30 cellular contexts compared by ENCODE assay signal in genomic region chr4:108674356-108674977, GRCh38.
"Had no signal": no experiment of that assay in that cellular context is flagged by ENCODE, and none has a peak within 500 bp of the region (broad histone marks: within the 10 kb centered on the region; RNA-seq: fewer than 3 reads in every experiment).

No MANE protein-coding gene starts in this region.

- H3K9me3 ChIP-seq: ovary, psoas muscle, spleen, stomach, thoracic aorta, thyroid gland, tibial nerve, upper lobe of left lung, vagina had no signal

- H3K4me1 Mint-ChIP-seq: neural progenitor cell; stimulated activated naive B cell treated with anti-CD40 and anti-IgM and Interleukin-4, amounts not matched to agents 10 μg/mL and 1 μg/mL and 100 μg/mL, for 72 hours had no signal

- FAIRE-seq: urothelium cell line had no signal

- H3K9me3 Mint-ChIP-seq: naive thymus-derived CD8-positive, alpha-beta T cell; natural killer cell treated with Interleukin-12 subunit alpha and Interleukin-12 subunit beta and Interleukin-15 and Interleukin-18, amount 100 ng/mL, for 72 hours; neural progenitor cell; stimulated activated naive B cell treated with anti-CD40 and anti-IgM and Interleukin-4, amounts not matched to agents 10 μg/mL and 1 μg/mL and 100 μg/mL, for 72 hours; stimulated activated naive CD8-positive, alpha-beta T cell treated with anti-CD3 and anti-CD28 coated beads, Interleukin-15, Interleukin-2, amounts not matched to agents 100 ng/mL and 50 ng/mL, for 24 hours had no signal

- H3K27me3 Mint-ChIP-seq: naive thymus-derived CD8-positive, alpha-beta T cell; natural killer cell treated with Interleukin-12 subunit alpha and Interleukin-12 subunit beta and Interleukin-15 and Interleukin-18, amount 100 ng/mL, for 72 hours; progenitor cell of endocrine pancreas; stimulated activated naive B cell treated with anti-CD40 and anti-IgM and Interleukin-4, amounts not matched to agents 10 μg/mL and 1 μg/mL and 100 μg/mL, for 72 hours; stimulated activated naive CD8-positive, alpha-beta T cell treated with anti-CD3 and anti-CD28 coated beads, Interleukin-15, Interleukin-2, amounts not matched to agents 100 ng/mL and 50 ng/mL, for 24 hours had no signal

- H3K4me3 ChIP-seq: neural progenitor cell, ovary, psoas muscle, skin epidermis, smooth muscle cell, spleen, stomach, thoracic aorta, thyroid gland, tibial nerve, upper lobe of left lung, vagina had no signal

- H3K36me3 ChIP-seq: neural progenitor cell, ovary, thyroid gland, vagina had no signal

- H3K27me3 ChIP-seq: neural progenitor cell, ovary, spleen, stomach, thyroid gland, tibial nerve, upper lobe of left lung, vagina had no signal

- H2AFZ ChIP-seq: neural progenitor cell, parathyroid adenoma had no signal

- H3K27ac ChIP-seq: neural progenitor cell, ovary, parathyroid adenoma, psoas muscle, skin epidermis, spleen, stomach, thoracic aorta, thyroid gland, tibial nerve, upper lobe of left lung, vagina had no signal

- H3K4me2 ChIP-seq: neural progenitor cell, smooth muscle cell had no signal

- ATAC-seq: naive thymus-derived CD8-positive, alpha-beta T cell; natural killer cell treated with Interleukin-12 subunit alpha and Interleukin-12 subunit beta and Interleukin-15 and Interleukin-18, amount 100 ng/mL, for 72 hours; psoas muscle; right cardiac atrium; sciatic nerve; stimulated activated naive B cell treated with anti-CD40 and anti-IgM and Interleukin-4, amounts not matched to agents 10 μg/mL and 1 μg/mL and 100 μg/mL, for 72 hours had no signal

- H3K9ac ChIP-seq: neural progenitor cell, parathyroid adenoma had no signal

- H3K4me1 ChIP-seq: neural progenitor cell, parathyroid adenoma, psoas muscle, spleen, stomach, thyroid gland, tibial nerve, upper lobe of left lung, vagina had no signal

- H3K27ac Mint-ChIP-seq: natural killer cell treated with Interleukin-12 subunit alpha and Interleukin-12 subunit beta and Interleukin-15 and Interleukin-18, amount 100 ng/mL, for 72 hours; neural progenitor cell; progenitor cell of endocrine pancreas; stimulated activated naive B cell treated with anti-CD40 and anti-IgM and Interleukin-4, amounts not matched to agents 10 μg/mL and 1 μg/mL and 100 μg/mL, for 72 hours; stimulated activated naive CD8-positive, alpha-beta T cell treated with anti-CD3 and anti-CD28 coated beads, Interleukin-15, Interleukin-2, amounts not matched to agents 100 ng/mL and 50 ng/mL, for 24 hours had no signal

- H3K79me2 ChIP-seq: parathyroid adenoma had no signal

- DNase-seq: naive thymus-derived CD8-positive, alpha-beta T cell; occipital lobe; ovary; posterior cingulate gyrus; psoas muscle; right cardiac atrium; spleen; stimulated activated CD4-positive, alpha-beta T cell treated with anti-CD3 and anti-CD28 coated beads, Interleukin-12 subunit alpha, Interleukin-12 subunit beta, amount 100 ng/mL, for 4 hours; stimulated activated CD4-positive, alpha-beta T cell treated with anti-CD3 and anti-CD28 coated beads, Interleukin-1b, Interleukin-23, amount 100 ng/mL, for 48 hours; stimulated activated CD4-positive, alpha-beta T cell treated with anti-CD3 and anti-CD28 coated beads, Interleukin-4, amount 100 ng/mL, for 1 hour; stimulated activated CD4-positive, alpha-beta T cell treated with anti-CD3 and anti-CD28 coated beads, Interleukin-4, amount 100 ng/mL, for 4 hours; stimulated activated CD8-positive, alpha-beta memory T cell treated with anti-CD3 and anti-CD28 coated beads, Interleukin-4, amount 100 ng/mL, for 48 hours; stimulated activated naive B cell treated with anti-CD40 and anti-IgM and Interleukin-4, amounts not matched to agents 10 μg/mL and 1 μg/mL and 100 μg/mL, for 72 hours; stimulated activated naive CD4-positive, alpha-beta T cell treated with Interleukin-2 at 50 U/mL for 16 hours; stomach; thyroid gland; trophoblast cell; upper lobe of left lung had no signal

- H3K4me3 Mint-ChIP-seq: naive thymus-derived CD8-positive, alpha-beta T cell; natural killer cell treated with Interleukin-12 subunit alpha and Interleukin-12 subunit beta and Interleukin-15 and Interleukin-18, amount 100 ng/mL, for 72 hours; neural progenitor cell; stimulated activated naive B cell treated with anti-CD40 and anti-IgM and Interleukin-4, amounts not matched to agents 10 μg/mL and 1 μg/mL and 100 μg/mL, for 72 hours; stimulated activated naive CD8-positive, alpha-beta T cell treated with anti-CD3 and anti-CD28 coated beads, Interleukin-15, Interleukin-2, amounts not matched to agents 100 ng/mL and 50 ng/mL, for 24 hours had no signal
